ENCODE assay signal across 28 cellular contexts in genomic region chr18:8776013-8776515, GRCh38.
DNase-seq lines count a peak whose midpoint lies in the region; ATAC-seq and TF ChIP-seq lines count a peak whose summit lies in the region.
"Had no signal": no experiment of that assay in that cellular context is flagged by ENCODE, and none has a peak within 500 bp of the region (broad histone marks: within the 10 kb centered on the region; RNA-seq: fewer than 3 reads in every experiment).

No MANE protein-coding gene starts in this region.

- peaks cover 2% of the 10 kb centered on the region for H3K27me3 Mint-ChIP-seq in neural progenitor cell (ENCODE audit: insufficient read depth, low read depth)
- H3K27me3 Mint-ChIP-seq: activated CD4-positive, alpha-beta T cell treated with anti-CD3 and anti-CD28 coated beads for 36 hours; activated naive CD4-positive, alpha-beta T cell treated with anti-CD3 and anti-CD28 coated beads, Interleukin-2, amount 50 U/mL, for 24 hours had no signal

- H3K4me1 ChIP-seq in BLaER1 (peaks cover 95% of the 10 kb centered on the region), neural progenitor cell (peaks cover 94% of the 10 kb centered on the region), upper lobe of left lung (no peaks in the 10 kb centered on the region)
- H3K4me1 ChIP-seq: Peyer's patch had no signal

- peaks cover 49% of the 10 kb centered on the region for H3K79me2 ChIP-seq in neural progenitor cell (ENCODE audit: low read depth)

- WGBS in upper lobe of left lung, 2 donors = 75 to 85% methylated on average over 6 of the region's 6 CpGs

- H3K4me2 ChIP-seq in BLaER1 (peak overlapping the region; percentile 96), neural progenitor cell (peak overlapping the region; percentile 36)

- DNase-seq in NCI-H524 treated with DMSO at 0.1 percent for 48 hours (lab: John Stamatoyannopoulos, UW) (peak; percentile 58), fibroblast of villous mesenchyme (ENCODE audit: low read depth) (peak; percentile 54), neural progenitor cell (ENCODE audit: low spot score) (no peak), upper lobe of left lung (no peak)
- DNase-seq: activated CD4-positive, alpha-beta T cell treated with anti-CD3 and anti-CD28 coated beads for 36 hours; activated CD8-positive, alpha-beta T cell treated with anti-CD3 and anti-CD28 coated beads, Interleukin-2, amount 10 ng/mL, durations not matched to agents 7 days and 5 days; amygdala; CD4-positive, alpha-beta memory T cell; HCEC 1CT; midbrain; MM.1S; naive thymus-derived CD4-positive, alpha-beta T cell; NCI-H1105 treated with DMSO at 0.1 percent for 48 hours; NCI-H187 treated with DMSO at 0.1 percent for 48 hours; NCI-H2171 treated with DMSO at 0.1 percent for 48 hours; NCI-H526; ovary; stimulated activated CD4-positive, alpha-beta T cell treated with anti-CD3 and anti-CD28 coated beads, Interleukin-1b, Interleukin-23, amount 100 ng/mL, for 48 hours; stimulated activated naive CD4-positive, alpha-beta T cell treated with Interleukin-2 at 50 U/mL for 16 hours had no signal

- H3K27me3 ChIP-seq in BLaER1 (no peaks in the 10 kb centered on the region), neural progenitor cell (no peaks in the 10 kb centered on the region), upper lobe of left lung (no peaks in the 10 kb centered on the region)
- H3K27me3 ChIP-seq: ovary, Peyer's patch, vagina had no signal

- 0 out of 2 replicates have a peak overlapping the region, but pooled peaks have one; percentile 21 for H3K4me3 ChIP-seq in BLaER1
- H3K4me3 ChIP-seq in fibroblast of villous mesenchyme (ENCODE audit: low read depth, low read length) = no peak overlapping the region
- no peak overlapping the region for H3K4me3 ChIP-seq in neural progenitor cell
- H3K4me3 ChIP-seq in upper lobe of left lung = no peak overlapping the region
- H3K4me3 ChIP-seq: ovary, Peyer's patch, smooth muscle cell, vagina had no signal

- peaks cover 59% of the 10 kb centered on the region for H3K4me1 Mint-ChIP-seq in neural progenitor cell
- H3K4me1 Mint-ChIP-seq: activated CD4-positive, alpha-beta T cell treated with anti-CD3 and anti-CD28 coated beads for 36 hours; activated naive CD4-positive, alpha-beta T cell treated with anti-CD3 and anti-CD28 coated beads, Interleukin-2, amount 50 U/mL, for 24 hours; CD4-positive, alpha-beta memory T cell; naive thymus-derived CD4-positive, alpha-beta T cell had no signal

- no peak for ATAC-seq in upper lobe of left lung (ENCODE audit: low FRiP score in 2 of 2)
- ATAC-seq in HG02885 (IDR thresholded peaks at IDR 0.05; ENCODE audit: poor library complexity, unreplicated experiment) = no peak
- no peak for ATAC-seq in GM18519 (IDR thresholded peaks at IDR 0.05; ENCODE audit: low FRiP score, unreplicated experiment)
- ATAC-seq in HG03565 (IDR thresholded peaks at IDR 0.05; ENCODE audit: unreplicated experiment) = no peak
- ATAC-seq: activated CD4-positive, alpha-beta T cell treated with anti-CD3 and anti-CD28 coated beads for 36 hours; activated CD8-positive, alpha-beta T cell treated with anti-CD3 and anti-CD28 coated beads, Interleukin-2, amount 10 ng/mL, durations not matched to agents 7 days and 5 days; naive thymus-derived CD4-positive, alpha-beta T cell had no signal

- H3K27ac ChIP-seq in BLaER1 = peak overlapping the region; percentile 99
- H3K27ac ChIP-seq in neural progenitor cell = peak overlapping the region; percentile 71
- no peak overlapping the region for H3K27ac ChIP-seq in upper lobe of left lung
- H3K27ac ChIP-seq: ovary, vagina had no signal

- no peaks in the 10 kb centered on the region for H3K9me3 Mint-ChIP-seq in neural progenitor cell
- H3K9me3 Mint-ChIP-seq: activated naive CD4-positive, alpha-beta T cell treated with anti-CD3 and anti-CD28 coated beads, Interleukin-2, amount 50 U/mL, for 24 hours; activated T-helper 2 cell treated with anti-CD3 and anti-CD28 coated beads, Interferon-gamma antibody, Interleukin-2, Interleukin-4, amounts not matched to agents 10 μg/mL and 5 μg/mL and 100 μg/mL, durations not matched to agents 14 hours and 24 hours and 36 hours; CD4-positive, alpha-beta memory T cell; naive thymus-derived CD4-positive, alpha-beta T cell had no signal

- H3K36me3 ChIP-seq in BLaER1 = peaks cover 44% of the 10 kb centered on the region
- no peaks in the 10 kb centered on the region for H3K36me3 ChIP-seq in neural progenitor cell
- H3K36me3 ChIP-seq in upper lobe of left lung = no peaks in the 10 kb centered on the region
- H3K36me3 ChIP-seq: ovary, Peyer's patch, vagina had no signal

- H3K9me3 ChIP-seq in BLaER1 (no peaks in the 10 kb centered on the region), neural progenitor cell (ENCODE audit: low read depth) (no peaks in the 10 kb centered on the region), upper lobe of left lung (no peaks in the 10 kb centered on the region)
- H3K9me3 ChIP-seq: ovary, Peyer's patch, vagina had no signal

- TF ChIP-seq POLR2A in upper lobe of left lung (IDR thresholded peaks at IDR 0.05) = no peak

- peaks cover 16% of the 10 kb centered on the region for H4K20me1 ChIP-seq in BLaER1
- H4K20me1 ChIP-seq in neural progenitor cell (ENCODE audit: low read depth) = no peaks in the 10 kb centered on the region

- peaks cover 3% of the 10 kb centered on the region for H3K36me3 Mint-ChIP-seq in neural progenitor cell
- H3K36me3 Mint-ChIP-seq: activated naive CD4-positive, alpha-beta T cell treated with anti-CD3 and anti-CD28 coated beads, Interleukin-2, amount 50 U/mL, for 24 hours; CD4-positive, alpha-beta memory T cell; naive thymus-derived CD4-positive, alpha-beta T cell had no signal

- no peak for TF ChIP-seq CTCF in fibroblast of villous mesenchyme (IDR thresholded peaks at IDR 0.05; ENCODE audit: insufficient read depth, low read depth, low read length)
- TF ChIP-seq CTCF in neural progenitor cell (IDR thresholded peaks at IDR 0.05) = no peak
- TF ChIP-seq CTCF in upper lobe of left lung (IDR thresholded peaks at IDR 0.05) = no peak

- H2AFZ ChIP-seq in neural progenitor cell (replicated peaks) = no peak overlapping the region

- H3K9ac ChIP-seq in BLaER1 (peak overlapping the region; percentile 66), neural progenitor cell (no peak overlapping the region)

- H3K27ac Mint-ChIP-seq in neural progenitor cell = peak overlapping the region; percentile 72
- H3K27ac Mint-ChIP-seq: activated CD4-positive, alpha-beta T cell treated with anti-CD3 and anti-CD28 coated beads for 36 hours; activated CD8-positive, alpha-beta T cell treated with anti-CD3 and anti-CD28 coated beads, Interleukin-2, amount 10 ng/mL, durations not matched to agents 7 days and 5 days; activated naive CD4-positive, alpha-beta T cell treated with anti-CD3 and anti-CD28 coated beads, Interleukin-2, amount 50 U/mL, for 24 hours; activated T-helper 2 cell treated with anti-CD3 and anti-CD28 coated beads, Interferon-gamma antibody, Interleukin-2, Interleukin-4, amounts not matched to agents 10 μg/mL and 5 μg/mL and 100 μg/mL, durations not matched to agents 14 hours and 24 hours and 36 hours; CD4-positive, alpha-beta memory T cell had no signal

- no peak overlapping the region for H3K4me3 Mint-ChIP-seq in neural progenitor cell
- H3K4me3 Mint-ChIP-seq: activated CD4-positive, alpha-beta T cell treated with anti-CD3 and anti-CD28 coated beads for 36 hours; activated CD8-positive, alpha-beta T cell treated with anti-CD3 and anti-CD28 coated beads, Interleukin-2, amount 10 ng/mL, durations not matched to agents 7 days and 5 days; activated naive CD4-positive, alpha-beta T cell treated with anti-CD3 and anti-CD28 coated beads, Interleukin-2, amount 50 U/mL, for 24 hours; CD4-positive, alpha-beta memory T cell; naive thymus-derived CD4-positive, alpha-beta T cell had no signal

- H3F3A ChIP-seq in neural progenitor cell (ENCODE audit: low read depth) = peaks cover 76% of the 10 kb centered on the region

- no peak for TF ChIP-seq EP300 in upper lobe of left lung (IDR thresholded peaks at IDR 0.05)

Comparison
In these comparisons a context has a peak if more than half of its experiments do, and no peak if none do; other contexts are left out.
1. H3K27ac ChIP-seq: peak in BLaER1 (single experiment) and neural progenitor cell (single experiment); none in upper lobe of left lung (0 of 4).
2. DNase-seq: peak in NCI-H524 treated with DMSO at 0.1 percent for 48 hours (single experiment) and fibroblast of villous mesenchyme (single experiment); none in neural progenitor cell (single experiment) and upper lobe of left lung (0 of 2).